ENCODE assay signal across 7 cellular contexts in genomic region chr16:89167425-89167941, GRCh38. TPM values are rescaled to one million over a fixed set of nuclear protein-coding genes. Genes with fewer than 3 reads are reported as not detected.
DNase-seq lines count a peak whose midpoint lies in the region; ATAC-seq, FAIRE-seq and TF ChIP-seq lines count a peak whose summit lies in the region.

No MANE protein-coding gene starts in this region.

- peaks cover 0 to 8% of the 10 kb centered on the region in 2 experiments; a peak in 2 of 4 replicates for H3K27me3 ChIP-seq in GM12878 (replicated peaks in 1 of 2; ENCODE audit: control insufficient read depth in 2 of 2, insufficient read depth in 2 of 2, low read length in 1 of 2)
- H3K27me3 ChIP-seq in iPS-20b (ENCODE audit: insufficient read depth, low read length) = peaks cover 23% of the 10 kb centered on the region

- H3K4me3 ChIP-seq in GM12878 = no peak overlapping the region
- H3K4me3 ChIP-seq in iPS-20b (ENCODE audit: low read length) = no peak overlapping the region

- WGBS in GM12878 (ENCODE audit: insufficient coverage, insufficient replicate concordance, low lambda C conversion rate, missing lambda C conversion rate) = 8% methylated on average over 16 of the region's 18 CpGs

- peak overlapping the region; percentile 42; the same call in 1 of the 2 replicates for H3K4me2 ChIP-seq in GM12878 (ENCODE audit: control insufficient read depth, insufficient read depth)

- intact Hi-C loops in GM12878 (cut with micrococcal nuclease; ENCODE audit: unreplicated experiment) = loop anchor here (1.0 kb wide), 3 partner anchors 225 to 430 kb away; no protein-coding TSS in a partner anchor

- no peak overlapping the region for H3K9ac ChIP-seq in GM12878 (ENCODE audit: control insufficient read depth, insufficient read depth, low read length)
- H3K9ac ChIP-seq in iPS-20b (ENCODE audit: low read depth, low read length) = peak overlapping the region; percentile 25; the same call in 1 of the 2 replicates

- no peak overlapping the region for H3K27ac ChIP-seq in GM12878 (ENCODE audit: control insufficient read depth, insufficient read depth)
- no peak overlapping the region for H3K27ac ChIP-seq in iPS-20b (ENCODE audit: low read length)

- peak overlapping the region; percentile 45 for H2AFZ ChIP-seq in GM12878 (ENCODE audit: control insufficient read depth, low read depth, low read length)

- BruUV-seq in GM12878 (replicated peaks; lab: Mats Ljungman, UMichigan) = no TSS peak

- TF ChIP-seq RAD21 in GM12878 (IDR thresholded peaks at IDR 0.05; ENCODE audit: insufficient read depth, low read depth, low read length) = peak; percentile 94

- H4K20me1 ChIP-seq in GM12878 (ENCODE audit: control insufficient read depth, insufficient read depth) = no peaks in the 10 kb centered on the region

- no peak for TF ChIP-seq POLR2A in GM12891 (IDR thresholded peaks at IDR 0.05; ENCODE audit: low read depth, low read length)
- no peak for TF ChIP-seq POLR2A in GM12878 (IDR thresholded peaks at IDR 0.05; ENCODE audit: low read depth, low read length)

- FAIRE-seq in GM12891 (lab: Jason Lieb, UNC) (peak; percentile 94), GM12878 (lab: Jason Lieb, UNC) (peak; percentile 57)

- POLR2A ChIA-PET in GM12878 (lab: Charles Lee) = interaction anchor here (0.6 kb wide), 1 partner anchor 530 kb away, joined by 3 read pairs; no protein-coding TSS in a partner anchor

- TF ChIP-seq EP300 in GM12878 (IDR thresholded peaks at IDR 0.05; ENCODE audit: borderline replicate concordance in 1 of 2, control insufficient read depth in 1 of 2, low read depth in 2 of 2, low read length in 2 of 2) = peak in 1 of 2 experiments; percentile 28; a peak in 1 of 4 replicates

- CTCF ChIA-PET in GM12878 (lab: Yijun Ruan, JAX) = interaction anchor here (0.5 to 2.3 kb wide), 19 partner anchors 10 to 474 kb away, joined by 3 to 13 read pairs (median 4); partner anchors contain the start of gene APRT

- peak; percentile 85 to 93 (median 91) for TF ChIP-seq CTCF in GM12878 (IDR thresholded peaks at IDR 0.05 in 2 of 3, conservative IDR thresholded peaks at IDR 0.05 in 1 of 3; ENCODE audit: control insufficient read depth in 2 of 3, extremely low read depth in 1 of 3, insufficient read depth in 1 of 3, low read depth in 3 of 3, low read length in 3 of 3)

- peaks cover 7% of the 10 kb centered on the region for H3K4me1 ChIP-seq in GM12878 (ENCODE audit: control insufficient read depth, insufficient read depth, low read length)
- H3K4me1 ChIP-seq in iPS-20b (ENCODE audit: insufficient read depth, low read length) = no peaks in the 10 kb centered on the region; the same call in 1 of the 2 replicates

- DNase-seq in GM12891 (ENCODE audit: insufficient read length, low spot score) = peak; percentile 91
- DNase-seq in NCI-H2029 (lab: John Stamatoyannopoulos, UW) = peak; percentile 40
- DNase-seq in UCSD-AML1 (lab: John Stamatoyannopoulos, UW; ENCODE audit: unreplicated experiment) = peak; percentile 91
- DNase-seq in GM12878 (ENCODE audit: low read depth, low spot score) = peak; percentile 28
- DNase-seq in stimulated activated CD4-positive, alpha-beta T cell treated with anti-CD3 and anti-CD28 coated beads, Interleukin-12 subunit alpha, Interleukin-12 subunit beta, amount 100 ng/mL, for 24 hours (ENCODE audit: low read depth in 2 of 2) = peak; percentile 69 to 88

- H3K9me3 ChIP-seq in GM12878 (replicated peaks; ENCODE audit: control insufficient read depth, insufficient read depth, low read length) (no peaks in the 10 kb centered on the region), iPS-20b (ENCODE audit: insufficient read depth, low read depth, low read length) (no peaks in the 10 kb centered on the region)

- H3K79me2 ChIP-seq in GM12878 (ENCODE audit: control insufficient read depth, insufficient read depth, low read length) = no peaks in the 10 kb centered on the region

- ATAC-seq in GM12878 (peak; percentile 78), HG02885 (IDR thresholded peaks at IDR 0.05; ENCODE audit: poor library complexity, unreplicated experiment) (no peak)

- in situ Hi-C loops in GM12878 (cut with MboI) = loop anchor here (5.0 kb wide), 3 partner anchors 230 to 420 kb away; no protein-coding TSS in a partner anchor

- no peaks in the 10 kb centered on the region for H3K36me3 ChIP-seq in GM12878 (ENCODE audit: control insufficient read depth in 2 of 2, insufficient read depth in 2 of 2, low read length in 1 of 2)
- no peaks in the 10 kb centered on the region for H3K36me3 ChIP-seq in iPS-20b (ENCODE audit: insufficient read depth, low read depth, low read length)

- SMC1A ChIA-PET in GM12878 (lab: Charles Lee; ENCODE audit: uncharacterized antibody, unreplicated experiment) = interaction anchor here (0.6 to 1.6 kb wide), 7 partner anchors 71 to 424 kb away, joined by 3 to 6 read pairs (median 4); no protein-coding TSS in a partner anchor

- RAD21 ChIA-PET in GM12878 (lab: Charles Lee; ENCODE audit: unreplicated experiment) = interaction anchor here (1.0 to 1.9 kb wide), 9 partner anchors 49 to 430 kb away, joined by 3 to 9 read pairs (median 4); partner anchors contain the start of gene APRT

TF ChIP-seq in GM12891, 5 proteins besides CTCF, POLR2A, EP300 and RAD21 (continues in another document):
- no peak for TF ChIP-seq SPI1 (IDR thresholded peaks at IDR 0.05; ENCODE audit: low read depth, low read length)
- TF ChIP-seq TAF1 (IDR thresholded peaks at IDR 0.05; ENCODE audit: low read depth, low read length) = no peak
- 0 out of 2 replicates have a peak, but pooled peaks have one; percentile 60 for TF ChIP-seq POU2F2 (IDR thresholded peaks at IDR 0.05; ENCODE audit: low read depth, low read length)

TF ChIP-seq in GM12878, 131 proteins besides CTCF, POLR2A, EP300 and RAD21 (continues in another document):
- TF ChIP-seq MAX (IDR thresholded peaks at IDR 0.05; ENCODE audit: low read depth, low read length) = no peak
- no peak for TF ChIP-seq NFYA (IDR thresholded peaks at IDR 0.05; ENCODE audit: borderline replicate concordance, low read depth, low read length)

RNA-seq across cellular contexts. Expression of gene CDH15, which starts 4.1 kb away (rescaled TPM):
- polyA plus RNA-seq in GM12891 (2012; ENCODE audit: low read depth, missing spikeins) = 0.22 TPM
- total RNA-seq in GM12878 (2013; cell fraction: nucleolus; rRNA removed) = not detected in 2 replicates
- 0.06 TPM in 1 of 2 replicates, not detected in the other for total RNA-seq in GM12878 (2014; rRNA removed)
- not detected in 2 replicates for total RNA-seq in GM12878 (2014; rRNA removed; fragmentation: Illumina TruSeq; extraction: Trizol)
- total RNA-seq in GM12878 (2021) = not detected in 2 replicates
- polyA plus RNA-seq in GM12878 (2011; ENCODE audit: low read depth) = not detected
- polyA plus RNA-seq in GM12878 (2011; rRNA removed) = not detected in 2 replicates
- polyA plus RNA-seq in GM12878 (2011; cell fraction: cytosol; rRNA removed) = not detected in 2 replicates
- polyA plus RNA-seq in GM12878 (2011; cell fraction: nucleus; rRNA removed) = not detected in 2 replicates
- 0.20 TPM in 1 of 2 replicates, not detected in the other for polyA plus RNA-seq in GM12878 (2012)
- polyA plus RNA-seq in GM12878 (2014; fragmentation: Illumina TruSeq; extraction: Trizol) = not detected in 2 replicates
- under 1 TPM in 1 of 2 experiments, not detected in 1; 0.02 TPM for polyA plus RNA-seq in GM12878 (2014; fragmentation: Nextera tagmentation; extraction: Ambion mirVana)
- polyA plus RNA-seq in GM12878 (2014; rRNA removed) = 0.05 TPM in 1 of 2 replicates, not detected in the other
- polyA plus RNA-seq in GM12878 (2016; fragmentation: Nextera tagmentation; extraction: Ambion mirVana) = not detected
- polyA minus RNA-seq in GM12878 (2011; rRNA and poly(A)+ RNA removed) = not detected in 2 replicates
- polyA minus RNA-seq in GM12878 (2011; cell fraction: cytosol; rRNA and poly(A)+ RNA removed) = not detected in 2 replicates
- not detected in 2 replicates for polyA minus RNA-seq in GM12878 (2011; cell fraction: nucleus; rRNA and poly(A)+ RNA removed)

RNA-seq across cellular contexts. Expression of gene SLC22A31, which starts 32.9 kb away (rescaled TPM):
- polyA plus RNA-seq in GM12891 (2012; ENCODE audit: low read depth, missing spikeins) = 0.06 TPM
- not detected in 2 replicates for total RNA-seq in GM12878 (2013; cell fraction: nucleolus; rRNA removed)
- not detected in 2 replicates for total RNA-seq in GM12878 (2014; rRNA removed)
- not detected in 2 replicates for total RNA-seq in GM12878 (2014; rRNA removed; fragmentation: Illumina TruSeq; extraction: Trizol)
- 0.19 TPM in 1 of 2 replicates, not detected in the other for total RNA-seq in GM12878 (2021)
- not detected for polyA plus RNA-seq in GM12878 (2011; ENCODE audit: low read depth)
- polyA plus RNA-seq in GM12878 (2011; rRNA removed) = 0.20 and 0.23 TPM in 2 replicates
- 0.75 and 0.94 TPM in 2 replicates for polyA plus RNA-seq in GM12878 (2011; cell fraction: cytosol; rRNA removed)
- polyA plus RNA-seq in GM12878 (2011; cell fraction: nucleus; rRNA removed) = 12.2 and 13.6 TPM in 2 replicates
- polyA plus RNA-seq in GM12878 (2012) = not detected in 2 replicates
- not detected in 2 replicates for polyA plus RNA-seq in GM12878 (2014; fragmentation: Illumina TruSeq; extraction: Trizol)
- not detected for polyA plus RNA-seq in GM12878 (2014; fragmentation: Nextera tagmentation; extraction: Ambion mirVana)
- 0.24 and 0.27 TPM in 2 replicates for polyA plus RNA-seq in GM12878 (2014; rRNA removed)
- polyA plus RNA-seq in GM12878 (2016; fragmentation: Nextera tagmentation; extraction: Ambion mirVana) = under 1 TPM in 1 of 2 experiments, not detected in 1; 0.13 TPM
- 0.52 TPM in 1 of 2 replicates, not detected in the other for polyA minus RNA-seq in GM12878 (2011; rRNA and poly(A)+ RNA removed)
- not detected in 2 replicates for polyA minus RNA-seq in GM12878 (2011; cell fraction: cytosol; rRNA and poly(A)+ RNA removed)
- 0.96 TPM in 1 of 2 replicates, not detected in the other for polyA minus RNA-seq in GM12878 (2011; cell fraction: nucleus; rRNA and poly(A)+ RNA removed)

RNA-seq across cellular contexts. Expression of gene ZNF778, which starts 50.0 kb away (rescaled TPM):
- 3.7 TPM for polyA plus RNA-seq in GM12891 (2012; ENCODE audit: low read depth, missing spikeins)
- total RNA-seq in GM12878 (2013; cell fraction: nucleolus; rRNA removed) = 15.8 and 17.3 TPM in 2 replicates
- total RNA-seq in GM12878 (2014; rRNA removed) (3.3 and 6.5 TPM in 2 replicates), GM12878 (2014; rRNA removed; fragmentation: Illumina TruSeq; extraction: Trizol) (3.5 and 3.6 TPM in 2 replicates), GM12878 (2021) (6.4 and 9.7 TPM in 2 replicates)
- polyA plus RNA-seq in GM12878 (2011; ENCODE audit: low read depth) = 2.2 TPM
- polyA plus RNA-seq in GM12878 (2011; rRNA removed) (3.8 and 4.4 TPM in 2 replicates), GM12878 (2014; fragmentation: Illumina TruSeq; extraction: Trizol) (4.3 and 4.6 TPM in 2 replicates), GM12878 (2014; fragmentation: Nextera tagmentation; extraction: Ambion mirVana) (under 1 TPM; 0.20 to 0.40 TPM), GM12878 (2014; rRNA removed) (4.2 and 5.9 TPM in 2 replicates), GM12878 (2016; fragmentation: Nextera tagmentation; extraction: Ambion mirVana) (1 to 10 TPM; 2.3 to 3.8 TPM)
- 2.8 and 3.8 TPM in 2 replicates for polyA plus RNA-seq in GM12878 (2011; cell fraction: cytosol; rRNA removed)
- 6.7 and 8.5 TPM in 2 replicates for polyA plus RNA-seq in GM12878 (2011; cell fraction: nucleus; rRNA removed)
- 2.4 and 5.4 TPM in 2 replicates for polyA plus RNA-seq in GM12878 (2012)
- 6.1 and 8.8 TPM in 2 replicates for polyA minus RNA-seq in GM12878 (2011; rRNA and poly(A)+ RNA removed)
- 1.3 and 3.7 TPM in 2 replicates for polyA minus RNA-seq in GM12878 (2011; cell fraction: cytosol; rRNA and poly(A)+ RNA removed)
- polyA minus RNA-seq in GM12878 (2011; cell fraction: nucleus; rRNA and poly(A)+ RNA removed) = 5.7 and 8.7 TPM in 2 replicates

Comparison
In these comparisons a context has a peak if more than half of its experiments do, and no peak if none do; other contexts are left out.
1. DNase-seq: peak in every context shown above with its lines; median percentile 91 in GM12891; 91 in UCSD-AML1; 78 in stimulated activated CD4-positive, alpha-beta T cell treated with anti-CD3 and anti-CD28 coated beads, Interleukin-12 subunit alpha, Interleukin-12 subunit beta, amount 100 ng/mL, for 24 hours; 40 in NCI-H2029; 28 in GM12878.